20 cellular contexts compared by ENCODE assay signal in genomic region chr2:236747925-236748324, GRCh38.
DNase-seq lines count a peak whose midpoint lies in the region; ATAC-seq and TF ChIP-seq lines count a peak whose summit lies in the region.
"Had no signal": no experiment of that assay in that cellular context is flagged by ENCODE, and none has a peak within 500 bp of the region (broad histone marks: within the 10 kb centered on the region; RNA-seq: fewer than 3 reads in every experiment).

No MANE protein-coding gene starts in this region.

- 94% methylated on average over 5 of the region's 5 CpGs for WGBS in mesenchymal stem cell
- WGBS in trophoblast cell (ENCODE audit: extremely low coverage, insufficient coverage, insufficient read length), result no CpG with 5 or more reads among the region's 5 CpGs

- H2BK120ac ChIP-seq in mesenchymal stem cell (ENCODE audit: low read depth, low read length) (no peak overlapping the region), trophoblast cell (ENCODE audit: insufficient read depth, low read length, poor library complexity) (peak overlapping the region; percentile 96)

- H3K27me3 Mint-ChIP-seq in CD14-positive monocyte (ENCODE audit: low read depth in 3 of 3) (peaks cover 1 to 4% (median 2%) of the 10 kb centered on the region in 3 donors), glutamatergic neuron (ENCODE audit: unreplicated experiment) (no peaks in the 10 kb centered on the region)

- H3K27me3 ChIP-seq in RWPE2 (ENCODE audit: insufficient read depth, poor library complexity, severe bottlenecking), result no peaks in the 10 kb centered on the region
- H3K27me3 ChIP-seq in mesenchymal stem cell (ENCODE audit: control insufficient read depth in 1 of 2, insufficient read depth in 1 of 2, low read length in 2 of 2), result no peaks in the 10 kb centered on the region
- no peaks in the 10 kb centered on the region for H3K27me3 ChIP-seq in trophoblast cell (ENCODE audit: insufficient read depth, low read length)

- H3K9me3 ChIP-seq in RWPE2 (ENCODE audit: severe bottlenecking), result no peaks in the 10 kb centered on the region
- no peaks in the 10 kb centered on the region for H3K9me3 ChIP-seq in mesenchymal stem cell (ENCODE audit: control insufficient read depth, low read length)
- H3K9me3 ChIP-seq in trophoblast cell (ENCODE audit: insufficient read depth, low read depth, low read length), result peaks cover 3% of the 10 kb centered on the region

- H2AFZ ChIP-seq in mesenchymal stem cell (ENCODE audit: low read depth, low read length), result no peak overlapping the region
- no peak overlapping the region for H2AFZ ChIP-seq in trophoblast cell (ENCODE audit: insufficient read depth, low read length, poor library complexity)

- H3K4me3 Mint-ChIP-seq in CD14-positive monocyte (peak overlapping the region; percentile 41 to 76), glutamatergic neuron (ENCODE audit: unreplicated experiment) (no peak overlapping the region)
- H3K4me3 Mint-ChIP-seq: B cell; CD4-positive, alpha-beta memory T cell; HFFc6 had no signal

- H3K4me1 Mint-ChIP-seq in CD14-positive monocyte (peaks cover 72% of the 10 kb centered on the region), glutamatergic neuron (ENCODE audit: low read depth, unreplicated experiment) (peaks cover 13% of the 10 kb centered on the region)
- H3K4me1 Mint-ChIP-seq: B cell; CD4-positive, alpha-beta memory T cell had no signal

- H2AK5ac ChIP-seq in mesenchymal stem cell (ENCODE audit: low read length, severe bottlenecking) (peak overlapping the region; percentile 62), trophoblast cell (ENCODE audit: low read length) (peak overlapping the region; percentile 43)

- H4K91ac ChIP-seq in mesenchymal stem cell (ENCODE audit: low read length), result no peak overlapping the region
- peak overlapping the region; percentile 98 for H4K91ac ChIP-seq in trophoblast cell (ENCODE audit: low read depth, low read length)

- DNase-seq in CD14-positive monocyte (ENCODE audit: low spot score) (no peak), RWPE2 (ENCODE audit: low spot score) (no peak), mesenchymal stem cell (no peak), trophoblast cell (peak in 1 of 2 donors; percentile 19), glutamatergic neuron (no peak)
- DNase-seq: Calu3; CD4-positive, alpha-beta memory T cell; EL; H7; HFFc6; KG1; NCI-H1417; NCI-H187; NCI-H226; NCI-H524 treated with DMSO at 0.1 percent for 48 hours; RPMI8226 had no signal

- ATAC-seq in RWPE2 (ENCODE audit: low read depth) (no peak), GM18873 (IDR thresholded peaks at IDR 0.05; ENCODE audit: low FRiP score, unreplicated experiment) (no peak), GM19324 (IDR thresholded peaks at IDR 0.05; ENCODE audit: low FRiP score, unreplicated experiment) (no peak)
- ATAC-seq: GM12878 had no signal

- H3K9ac ChIP-seq in mesenchymal stem cell (ENCODE audit: low read length), result peak overlapping the region; percentile 73
- no peak overlapping the region for H3K9ac ChIP-seq in trophoblast cell (ENCODE audit: low read length)

- H3K4ac ChIP-seq in mesenchymal stem cell (ENCODE audit: low read depth in 1 of 2, low read length in 2 of 2), result peak overlapping the region in 1 of 2 experiments; percentile 5
- H3K4ac ChIP-seq in trophoblast cell (ENCODE audit: low read depth, low read length), result peak overlapping the region; percentile 13

- intact Hi-C loops in CD14-positive monocyte (cut with micrococcal nuclease), result loop anchor here (1.0 to 10.0 kb wide), 4 partner anchors 39 to 127 kb away; no protein-coding TSS in a partner anchor

- no peak overlapping the region for H4K8ac ChIP-seq in mesenchymal stem cell (ENCODE audit: low read length)
- H4K8ac ChIP-seq in trophoblast cell (ENCODE audit: low read depth, low read length), result peak overlapping the region; percentile 34

- peaks cover 6% of the 10 kb centered on the region for H3K79me2 ChIP-seq in trophoblast cell (ENCODE audit: control insufficient read depth, insufficient read depth, low read length, poor library complexity)

- H3K27ac ChIP-seq in RWPE2 (ENCODE audit: poor library complexity, severe bottlenecking) (peak overlapping the region; percentile 87), mesenchymal stem cell (ENCODE audit: low read length, poor library complexity, severe bottlenecking) (no peak overlapping the region), trophoblast cell (ENCODE audit: low read depth, low read length) (peak overlapping the region; percentile 35)

- TF ChIP-seq CTCF in CD14-positive monocyte (IDR thresholded peaks at IDR 0.05), result no peak
- no peak for TF ChIP-seq CTCF in RWPE2 (IDR thresholded peaks at IDR 0.05; ENCODE audit: poor library complexity, severe bottlenecking)
- no peak for TF ChIP-seq CTCF in glutamatergic neuron (IDR thresholded peaks at IDR 0.05; ENCODE audit: partially characterized antibody, unreplicated experiment)

- peaks cover 39% of the 10 kb centered on the region for H3K4me1 ChIP-seq in RWPE2 (ENCODE audit: insufficient read depth, poor library complexity, severe bottlenecking)
- H3K4me1 ChIP-seq in mesenchymal stem cell (ENCODE audit: control insufficient read depth, insufficient read depth, low read depth, low read length), result peaks cover 33% of the 10 kb centered on the region
- peaks cover 30 to 51% of the 10 kb centered on the region in 2 experiments for H3K4me1 ChIP-seq in trophoblast cell (ENCODE audit: control insufficient read depth in 1 of 2, insufficient read depth in 2 of 2, low read length in 2 of 2)

- H2BK5ac ChIP-seq in mesenchymal stem cell (ENCODE audit: low read depth, low read length, poor library complexity, severe bottlenecking) (no peak overlapping the region), trophoblast cell (ENCODE audit: low read depth, low read length, poor library complexity) (peak overlapping the region; percentile 88)

- H3K36me3 ChIP-seq in RWPE2 (ENCODE audit: low read depth) (no peaks in the 10 kb centered on the region), mesenchymal stem cell (ENCODE audit: control insufficient read depth in 1 of 2, insufficient read depth in 2 of 2, low read depth in 1 of 2, low read length in 2 of 2) (no peaks in the 10 kb centered on the region), trophoblast cell (ENCODE audit: control insufficient read depth in 1 of 2, insufficient read depth in 2 of 2, low read length in 2 of 2) (no peaks in the 10 kb centered on the region)

- no peak overlapping the region for H2BK15ac ChIP-seq in mesenchymal stem cell (ENCODE audit: low read depth, poor library complexity, severe bottlenecking)

- H3K14ac ChIP-seq in mesenchymal stem cell (ENCODE audit: low read length in 2 of 2) (no peak overlapping the region), trophoblast cell (ENCODE audit: low read length) (peak overlapping the region; percentile 66)

- no peaks in the 10 kb centered on the region for H3K79me1 ChIP-seq in mesenchymal stem cell (replicated peaks; ENCODE audit: low read length, poor library complexity, severe bottlenecking)
- peaks cover 53% of the 10 kb centered on the region for H3K79me1 ChIP-seq in trophoblast cell (ENCODE audit: low read length)

- no peak overlapping the region for H3K4me3 ChIP-seq in RWPE2 (ENCODE audit: severe bottlenecking)
- no peak overlapping the region for H3K4me3 ChIP-seq in mesenchymal stem cell (ENCODE audit: insufficient read depth in 1 of 2, low read depth in 1 of 2, low read length in 2 of 2)
- no peak overlapping the region for H3K4me3 ChIP-seq in trophoblast cell (ENCODE audit: low read depth, low read length)
- H3K4me3 ChIP-seq: GM12878 had no signal

- no peak overlapping the region for H4K12ac ChIP-seq in trophoblast cell (ENCODE audit: low read depth, low read length)

- H3K4me2 ChIP-seq in mesenchymal stem cell (ENCODE audit: low read length, poor library complexity, severe bottlenecking), result no peak overlapping the region
- H3K4me2 ChIP-seq in trophoblast cell (ENCODE audit: low read length), result no peak overlapping the region

- H3K9me3 Mint-ChIP-seq in CD14-positive monocyte (peaks cover 0 to 3% (median 0%) of the 10 kb centered on the region in 7 donors), glutamatergic neuron (ENCODE audit: unreplicated experiment) (peaks cover 7% of the 10 kb centered on the region)
- H3K9me3 Mint-ChIP-seq: CD4-positive, alpha-beta memory T cell; HFFc6 had no signal

- H3K36me3 Mint-ChIP-seq in CD14-positive monocyte, result peaks cover 7 to 13% of the 10 kb centered on the region in 2 donors
- H3K36me3 Mint-ChIP-seq in glutamatergic neuron (ENCODE audit: unreplicated experiment), result no peaks in the 10 kb centered on the region
- H3K36me3 Mint-ChIP-seq: CD4-positive, alpha-beta memory T cell had no signal

- no peak overlapping the region for H3K23ac ChIP-seq in mesenchymal stem cell (ENCODE audit: low read length in 2 of 2)
- no peak overlapping the region for H3K23ac ChIP-seq in trophoblast cell (ENCODE audit: low read length)

- no peak overlapping the region for H3K18ac ChIP-seq in mesenchymal stem cell (ENCODE audit: low read depth in 1 of 2, low read length in 2 of 2)
- H3K18ac ChIP-seq in trophoblast cell (ENCODE audit: low read length), result peak overlapping the region; percentile 77

- H2BK12ac ChIP-seq in mesenchymal stem cell (ENCODE audit: low read length in 2 of 2) (no peak overlapping the region), trophoblast cell (ENCODE audit: low read length) (peak overlapping the region; percentile 67)

- H3K27ac Mint-ChIP-seq in CD14-positive monocyte (peak overlapping the region; percentile 90 to 97 (median 96)), glutamatergic neuron (ENCODE audit: unreplicated experiment) (no peak overlapping the region)
- H3K27ac Mint-ChIP-seq: B cell; CD4-positive, alpha-beta memory T cell; HFFc6 had no signal
